In genomic region chr20:35791823-35792222, GRCh38 we compare ENCODE assay signal across 10 cellular contexts. TPM values are rescaled to one million over a fixed set of nuclear protein-coding genes. Genes with fewer than 3 reads are reported as not detected.
DNase-seq lines count a peak whose midpoint lies in the region; ATAC-seq and TF ChIP-seq lines count a peak whose summit lies in the region.
"Had no signal": no experiment of that assay in that cellular context is flagged by ENCODE, and none has a peak within 500 bp of the region (broad histone marks: within the 10 kb centered on the region; RNA-seq: fewer than 3 reads in every experiment).

No MANE protein-coding gene starts in this region.

- H3K4me1 Mint-ChIP-seq in CD4-positive, alpha-beta memory T cell = peaks cover 18 to 50% (median 28%) of the 10 kb centered on the region in 4 donors
- H3K4me1 Mint-ChIP-seq in chondrocyte (ENCODE audit: low read depth) = peaks cover 11% of the 10 kb centered on the region

- H2AFZ ChIP-seq in osteoblast (ENCODE audit: low read length) = no peak overlapping the region

- peaks cover 0 to 2% (median 0%) of the 10 kb centered on the region in 8 donors for H3K9me3 Mint-ChIP-seq in CD4-positive, alpha-beta memory T cell
- H3K9me3 Mint-ChIP-seq in chondrocyte (ENCODE audit: low read depth) = no peaks in the 10 kb centered on the region

- no peaks in the 10 kb centered on the region for H4K20me1 ChIP-seq in osteoblast (ENCODE audit: insufficient read depth, low read length)

- no peak for DNase-seq in CD4-positive, alpha-beta memory T cell
- DNase-seq in NCI-H226 (peak; percentile 16), chondrocyte (ENCODE audit: low spot score) (no peak), osteoblast (ENCODE audit: insufficient read length, low spot score, missing footprints) (peak; percentile 89), ureter (ENCODE audit: low spot score) (no peak), HuH-7.5 (ENCODE audit: low spot score) (no peak), NCI-H1694 treated with DMSO at 0.1 percent for 48 hours (lab: John Stamatoyannopoulos, UW) (no peak)
- DNase-seq: NCI-H1105 treated with DMSO at 0.1 percent for 48 hours had no signal

- H3K9me3 ChIP-seq in CD4-positive, alpha-beta memory T cell (ENCODE audit: control insufficient read depth in 1 of 2, low read length in 2 of 2) = no peaks in the 10 kb centered on the region
- H3K9me3 ChIP-seq in osteoblast (ENCODE audit: low read depth, low read length) = no peaks in the 10 kb centered on the region

- CTCF ChIA-PET in CD4-positive, alpha-beta memory T cell (lab: Charles Lee; ENCODE audit: partially characterized antibody) = no interaction called here

- peaks cover 8 to 29% of the 10 kb centered on the region in 2 donors for H3K36me3 Mint-ChIP-seq in CD4-positive, alpha-beta memory T cell
- H3K36me3 Mint-ChIP-seq in chondrocyte (ENCODE audit: low read depth) = no peaks in the 10 kb centered on the region

- H3K4me3 ChIP-seq in CD4-positive, alpha-beta memory T cell (ENCODE audit: low read length in 2 of 2) = no peak overlapping the region
- no peak overlapping the region for H3K4me3 ChIP-seq in osteoblast (ENCODE audit: insufficient read depth, low read length)
- H3K4me3 ChIP-seq: coronary artery had no signal

- H3K27ac Mint-ChIP-seq in CD4-positive, alpha-beta memory T cell = peak overlapping the region in 6 of 7 donors; percentile 13 to 64 (median 59)
- H3K27ac Mint-ChIP-seq in chondrocyte (ENCODE audit: unreplicated experiment) = peak overlapping the region; percentile 78

- H3K79me2 ChIP-seq in osteoblast (ENCODE audit: insufficient read depth, low read length) = peaks cover 72% of the 10 kb centered on the region

- no peaks in the 10 kb centered on the region for H3K27me3 ChIP-seq in CD4-positive, alpha-beta memory T cell (ENCODE audit: insufficient read depth, low read length)
- no peaks in the 10 kb centered on the region for H3K27me3 ChIP-seq in osteoblast (ENCODE audit: insufficient read depth, low read length)

- peaks cover 4% of the 10 kb centered on the region for H3K36me3 ChIP-seq in CD4-positive, alpha-beta memory T cell (ENCODE audit: insufficient read depth, low read length)
- H3K36me3 ChIP-seq in osteoblast (ENCODE audit: insufficient read depth, low read length) = no peaks in the 10 kb centered on the region

- peaks cover 22% of the 10 kb centered on the region for H3K4me1 ChIP-seq in CD4-positive, alpha-beta memory T cell (ENCODE audit: insufficient read depth, low read length)
- H3K4me1 ChIP-seq in osteoblast (ENCODE audit: insufficient read depth, low read length) = peaks cover 17% of the 10 kb centered on the region

- H3K27me3 Mint-ChIP-seq in CD4-positive, alpha-beta memory T cell = no peaks in the 10 kb centered on the region
- H3K27me3 Mint-ChIP-seq in chondrocyte (ENCODE audit: low read depth) = no peaks in the 10 kb centered on the region

- no peak for ATAC-seq in GM19351 (IDR thresholded peaks at IDR 0.05; ENCODE audit: unreplicated experiment)

- TF ChIP-seq CTCF in chondrocyte (IDR thresholded peaks at IDR 0.05) (no peak), osteoblast (IDR thresholded peaks at IDR 0.05; ENCODE audit: extremely low read depth, low read depth, low read length) (no peak)

- H3K27ac ChIP-seq in CD4-positive, alpha-beta memory T cell (ENCODE audit: low read depth, low read length) = no peak overlapping the region
- peak overlapping the region; percentile 94 for H3K27ac ChIP-seq in osteoblast (ENCODE audit: low read depth, low read length)

- POLR2A ChIA-PET in CD4-positive, alpha-beta memory T cell (lab: Charles Lee; ENCODE audit: partially characterized antibody) = no interaction called here

- peak overlapping the region; percentile 58 for H3K4me2 ChIP-seq in osteoblast (ENCODE audit: insufficient read depth, low read length)

- peak overlapping the region in 2 of 8 donors; percentile 6 to 11 for H3K4me3 Mint-ChIP-seq in CD4-positive, alpha-beta memory T cell
- H3K4me3 Mint-ChIP-seq in chondrocyte (ENCODE audit: unreplicated experiment) = no peak overlapping the region

- intact Hi-C loops in CD4-positive, alpha-beta memory T cell (cut with micrococcal nuclease) = no loop called here

RNA-seq across cellular contexts. Expression of gene PHF20, which starts 20.0 kb away (rescaled TPM):
- total RNA-seq in CD4-positive, alpha-beta memory T cell = 10 to 100 TPM; 72.9 to 82.3 TPM
- 100 to 1,000 TPM; 106 to 126 TPM for polyA plus RNA-seq in CD4-positive, alpha-beta memory T cell
- 42.2 to 46.1 TPM (median 44.6 TPM) in 3 replicates for total RNA-seq in chondrocyte
- total RNA-seq in osteoblast = 34.8 and 39.1 TPM in 2 replicates
- 61.6 TPM for total RNA-seq in ureter

RNA-seq across cellular contexts. Expression of gene RBM39, which starts 49.8 kb away (rescaled TPM):
- total RNA-seq in CD4-positive, alpha-beta memory T cell = 100 to 1,000 TPM; 631 to 665 TPM
- 100 to 1,000 TPM in 1 of 2 donors, 10 to 100 TPM in 1; 76.7 to 153 TPM for polyA plus RNA-seq in CD4-positive, alpha-beta memory T cell
- total RNA-seq in chondrocyte = 217 to 277 TPM (median 238 TPM) in 3 replicates
- 274 and 300 TPM in 2 replicates for total RNA-seq in osteoblast
- total RNA-seq in ureter = 405 TPM

Comparison
In these comparisons a context has a peak if more than half of its experiments do, and no peak if none do; other contexts are left out.
1. DNase-seq: peak in NCI-H226 (single experiment) and osteoblast (single experiment); none in CD4-positive, alpha-beta memory T cell (0 of 5), chondrocyte (single experiment), ureter (single experiment), HuH-7.5 (single experiment) and NCI-H1694 treated with DMSO at 0.1 percent for 48 hours (single experiment).